ENCODE assay signal across 1 cellular context in the genomic region with DNA sequence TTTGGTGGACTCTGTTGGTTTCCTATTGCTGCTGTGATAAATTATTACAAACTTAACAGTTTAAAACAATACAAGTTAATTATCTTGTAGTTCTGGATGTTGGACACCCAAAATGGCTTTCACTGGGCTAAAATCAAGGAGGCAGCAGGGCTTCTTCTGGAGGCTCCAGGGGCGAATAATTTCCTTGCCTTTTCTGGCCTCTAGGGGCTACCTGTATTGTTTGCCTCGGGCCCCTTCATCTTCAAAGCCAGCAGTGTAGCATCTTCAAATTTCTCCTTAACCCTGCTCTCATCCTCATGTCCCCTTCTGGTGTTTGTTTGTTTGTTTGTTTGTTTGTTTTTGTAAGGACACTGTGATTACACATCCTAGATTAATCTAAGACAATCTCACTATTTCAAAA.
TF ChIP-seq lines count a peak whose summit lies in the region.

No MANE protein-coding gene starts in this region.

TF ChIP-seq in GM23338, 12 proteins besides CTCF, POLR2A, EP300 and RAD21 (continued from another document):
- TF ChIP-seq, protein P1, sequence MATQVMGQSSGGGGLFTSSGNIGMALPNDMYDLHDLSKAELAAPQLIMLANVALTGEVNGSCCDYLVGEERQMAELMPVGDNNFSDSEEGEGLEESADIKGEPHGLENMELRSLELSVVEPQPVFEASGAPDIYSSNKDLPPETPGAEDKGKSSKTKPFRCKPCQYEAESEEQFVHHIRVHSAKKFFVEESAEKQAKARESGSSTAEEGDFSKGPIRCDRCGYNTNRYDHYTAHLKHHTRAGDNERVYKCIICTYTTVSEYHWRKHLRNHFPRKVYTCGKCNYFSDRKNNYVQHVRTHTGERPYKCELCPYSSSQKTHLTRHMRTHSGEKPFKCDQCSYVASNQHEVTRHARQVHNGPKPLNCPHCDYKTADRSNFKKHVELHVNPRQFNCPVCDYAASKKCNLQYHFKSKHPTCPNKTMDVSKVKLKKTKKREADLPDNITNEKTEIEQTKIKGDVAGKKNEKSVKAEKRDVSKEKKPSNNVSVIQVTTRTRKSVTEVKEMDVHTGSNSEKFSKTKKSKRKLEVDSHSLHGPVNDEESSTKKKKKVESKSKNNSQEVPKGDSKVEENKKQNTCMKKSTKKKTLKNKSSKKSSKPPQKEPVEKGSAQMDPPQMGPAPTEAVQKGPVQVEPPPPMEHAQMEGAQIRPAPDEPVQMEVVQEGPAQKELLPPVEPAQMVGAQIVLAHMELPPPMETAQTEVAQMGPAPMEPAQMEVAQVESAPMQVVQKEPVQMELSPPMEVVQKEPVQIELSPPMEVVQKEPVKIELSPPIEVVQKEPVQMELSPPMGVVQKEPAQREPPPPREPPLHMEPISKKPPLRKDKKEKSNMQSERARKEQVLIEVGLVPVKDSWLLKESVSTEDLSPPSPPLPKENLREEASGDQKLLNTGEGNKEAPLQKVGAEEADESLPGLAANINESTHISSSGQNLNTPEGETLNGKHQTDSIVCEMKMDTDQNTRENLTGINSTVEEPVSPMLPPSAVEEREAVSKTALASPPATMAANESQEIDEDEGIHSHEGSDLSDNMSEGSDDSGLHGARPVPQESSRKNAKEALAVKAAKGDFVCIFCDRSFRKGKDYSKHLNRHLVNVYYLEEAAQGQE (IDR thresholded peaks at IDR 0.05; ENCODE audit: unreplicated experiment), result no peak
- TF ChIP-seq STAT1 (IDR thresholded peaks at IDR 0.05; ENCODE audit: unreplicated experiment) (no peak), ZNF331 (CRISPR knock-in tag; IDR thresholded peaks at IDR 0.05; ENCODE audit: low read depth) (no peak), POLR2AphosphoS5 (IDR thresholded peaks at IDR 0.05; ENCODE audit: low read depth) (no peak), ZNF114 (CRISPR knock-in tag; IDR thresholded peaks at IDR 0.05) (no peak), CREB1 (CRISPR knock-in tag; IDR thresholded peaks at IDR 0.05; ENCODE audit: low read depth) (no peak), NANOG (IDR thresholded peaks at IDR 0.05; ENCODE audit: borderline replicate concordance) (no peak), EZH2 (IDR thresholded peaks at IDR 0.05; ENCODE audit: low read depth, unreplicated experiment) (no peak)
- TF ChIP-seq, protein P2, sequence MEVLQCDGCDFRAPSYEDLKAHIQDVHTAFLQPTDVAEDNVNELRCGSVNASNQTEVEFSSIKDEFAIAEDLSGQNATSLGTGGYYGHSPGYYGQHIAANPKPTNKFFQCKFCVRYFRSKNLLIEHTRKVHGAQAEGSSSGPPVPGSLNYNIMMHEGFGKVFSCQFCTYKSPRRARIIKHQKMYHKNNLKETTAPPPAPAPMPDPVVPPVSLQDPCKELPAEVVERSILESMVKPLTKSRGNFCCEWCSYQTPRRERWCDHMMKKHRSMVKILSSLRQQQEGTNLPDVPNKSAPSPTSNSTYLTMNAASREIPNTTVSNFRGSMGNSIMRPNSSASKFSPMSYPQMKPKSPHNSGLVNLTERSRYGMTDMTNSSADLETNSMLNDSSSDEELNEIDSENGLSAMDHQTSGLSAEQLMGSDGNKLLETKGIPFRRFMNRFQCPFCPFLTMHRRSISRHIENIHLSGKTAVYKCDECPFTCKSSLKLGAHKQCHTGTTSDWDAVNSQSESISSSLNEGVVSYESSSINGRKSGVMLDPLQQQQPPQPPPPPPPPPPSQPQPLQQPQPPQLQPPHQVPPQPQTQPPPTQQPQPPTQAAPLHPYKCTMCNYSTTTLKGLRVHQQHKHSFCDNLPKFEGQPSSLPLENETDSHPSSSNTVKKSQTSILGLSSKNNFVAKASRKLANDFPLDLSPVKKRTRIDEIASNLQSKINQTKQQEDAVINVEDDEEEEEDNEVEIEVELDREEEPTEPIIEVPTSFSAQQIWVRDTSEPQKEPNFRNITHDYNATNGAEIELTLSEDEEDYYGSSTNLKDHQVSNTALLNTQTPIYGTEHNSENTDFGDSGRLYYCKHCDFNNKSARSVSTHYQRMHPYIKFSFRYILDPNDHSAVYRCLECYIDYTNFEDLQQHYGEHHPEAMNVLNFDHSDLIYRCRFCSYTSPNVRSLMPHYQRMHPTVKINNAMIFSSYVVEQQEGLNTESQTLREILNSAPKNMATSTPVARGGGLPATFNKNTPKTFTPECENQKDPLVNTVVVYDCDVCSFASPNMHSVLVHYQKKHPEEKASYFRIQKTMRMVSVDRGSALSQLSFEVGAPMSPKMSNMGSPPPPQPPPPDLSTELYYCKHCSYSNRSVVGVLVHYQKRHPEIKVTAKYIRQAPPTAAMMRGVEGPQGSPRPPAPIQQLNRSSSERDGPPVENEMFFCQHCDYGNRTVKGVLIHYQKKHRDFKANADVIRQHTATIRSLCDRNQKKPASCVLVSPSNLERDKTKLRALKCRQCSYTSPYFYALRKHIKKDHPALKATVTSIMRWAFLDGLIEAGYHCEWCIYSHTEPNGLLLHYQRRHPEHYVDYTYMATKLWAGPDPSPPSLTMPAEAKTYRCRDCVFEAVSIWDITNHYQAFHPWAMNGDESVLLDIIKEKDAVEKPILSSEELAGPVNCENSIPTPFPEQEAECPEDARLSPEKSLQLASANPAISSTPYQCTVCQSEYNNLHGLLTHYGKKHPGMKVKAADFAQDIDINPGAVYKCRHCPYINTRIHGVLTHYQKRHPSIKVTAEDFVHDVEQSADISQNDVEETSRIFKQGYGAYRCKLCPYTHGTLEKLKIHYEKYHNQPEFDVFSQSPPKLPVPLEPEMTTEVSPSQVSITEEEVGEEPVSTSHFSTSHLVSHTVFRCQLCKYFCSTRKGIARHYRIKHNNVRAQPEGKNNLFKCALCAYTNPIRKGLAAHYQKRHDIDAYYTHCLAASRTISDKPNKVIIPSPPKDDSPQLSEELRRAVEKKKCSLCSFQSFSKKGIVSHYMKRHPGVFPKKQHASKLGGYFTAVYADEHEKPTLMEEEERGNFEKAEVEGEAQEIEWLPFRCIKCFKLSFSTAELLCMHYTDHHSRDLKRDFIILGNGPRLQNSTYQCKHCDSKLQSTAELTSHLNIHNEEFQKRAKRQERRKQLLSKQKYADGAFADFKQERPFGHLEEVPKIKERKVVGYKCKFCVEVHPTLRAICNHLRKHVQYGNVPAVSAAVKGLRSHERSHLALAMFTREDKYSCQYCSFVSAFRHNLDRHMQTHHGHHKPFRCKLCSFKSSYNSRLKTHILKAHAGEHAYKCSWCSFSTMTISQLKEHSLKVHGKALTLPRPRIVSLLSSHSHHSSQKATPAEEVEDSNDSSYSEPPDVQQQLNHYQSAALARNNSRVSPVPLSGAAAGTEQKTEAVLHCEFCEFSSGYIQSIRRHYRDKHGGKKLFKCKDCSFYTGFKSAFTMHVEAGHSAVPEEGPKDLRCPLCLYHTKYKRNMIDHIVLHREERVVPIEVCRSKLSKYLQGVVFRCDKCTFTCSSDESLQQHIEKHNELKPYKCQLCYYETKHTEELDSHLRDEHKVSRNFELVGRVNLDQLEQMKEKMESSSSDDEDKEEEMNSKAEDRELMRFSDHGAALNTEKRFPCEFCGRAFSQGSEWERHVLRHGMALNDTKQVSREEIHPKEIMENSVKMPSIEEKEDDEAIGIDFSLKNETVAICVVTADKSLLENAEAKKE (CRISPR knock-in tag; IDR thresholded peaks at IDR 0.05), result no peak
